ENCODE assay signal across 13 cellular contexts in the genomic region with DNA sequence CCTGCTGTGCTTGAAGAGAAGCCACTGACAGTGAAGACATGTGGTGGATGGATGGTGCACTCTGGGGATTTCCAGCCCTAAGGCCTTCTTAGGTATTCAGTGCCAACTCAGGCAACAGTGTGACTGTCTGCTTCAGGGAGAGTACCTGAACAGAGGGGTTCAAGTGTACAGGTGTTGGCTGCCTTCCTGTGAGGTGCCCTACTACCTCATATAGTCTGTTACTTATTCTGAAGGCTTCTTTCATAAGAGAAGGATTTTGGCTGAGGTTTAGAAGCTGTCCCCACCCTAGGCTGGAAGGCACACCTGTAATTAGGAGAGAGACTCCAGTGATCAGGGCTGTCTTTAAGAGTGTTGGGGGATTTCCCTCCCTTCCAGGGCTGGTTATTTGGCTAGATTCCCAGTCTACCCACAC. TPM values are rescaled to one million over a fixed set of nuclear protein-coding genes. Genes with fewer than 3 reads are reported as not detected.
DNase-seq lines count a peak whose midpoint lies in the region; ATAC-seq lines count a peak whose summit lies in the region.
"Had no signal": no experiment of that assay in that cellular context is flagged by ENCODE, and none has a peak within 500 bp of the region (broad histone marks: within the 10 kb centered on the region; RNA-seq: fewer than 3 reads in every experiment).

No MANE protein-coding gene starts in this region.

- H3K4me1 Mint-ChIP-seq in stimulated activated naive B cell treated with anti-CD40 and anti-IgM and Interleukin-4, amounts not matched to agents 10 μg/mL and 1 μg/mL and 100 μg/mL, for 72 hours = peaks cover 0 to 4% of the 10 kb centered on the region in 2 donors
- H3K4me1 Mint-ChIP-seq: immature natural killer cell had no signal

- H3K36me3 Mint-ChIP-seq in activated naive CD4-positive, alpha-beta T cell treated with anti-CD3 and anti-CD28 coated beads, Interleukin-2, amount 50 U/mL, for 72 hours = no peaks in the 10 kb centered on the region
- H3K36me3 Mint-ChIP-seq in stimulated activated naive B cell treated with anti-CD40 and anti-IgM and Interleukin-4, amounts not matched to agents 10 μg/mL and 1 μg/mL and 100 μg/mL, for 72 hours = peaks cover 3 to 5% of the 10 kb centered on the region in 2 donors
- H3K36me3 Mint-ChIP-seq: immature natural killer cell had no signal

- no peak overlapping the region for H3K4me3 ChIP-seq in aorta (ENCODE audit: low read length in 2 of 2)

- H3K4me1 ChIP-seq in aorta (ENCODE audit: control insufficient read depth in 1 of 2, insufficient read depth in 2 of 2, low read length in 2 of 2) = no peaks in the 10 kb centered on the region

- no peaks in the 10 kb centered on the region for H3K27me3 ChIP-seq in aorta (ENCODE audit: control insufficient read depth in 1 of 2, insufficient read depth in 2 of 2, low read length in 1 of 2)

- intact Hi-C loops in aorta (cut with DNase I) = no loop called here

- ATAC-seq in activated naive CD4-positive, alpha-beta T cell treated with anti-CD3 and anti-CD28 coated beads, Interleukin-2, amount 50 U/mL, for 72 hours = peak; percentile 91 to 96
- ATAC-seq in GM21619 (IDR thresholded peaks at IDR 0.05; ENCODE audit: unreplicated experiment) = peak; percentile 70
- peak; percentile 83 for ATAC-seq in HG03460 (IDR thresholded peaks at IDR 0.05; ENCODE audit: unreplicated experiment)
- peak; percentile 72 to 93 for ATAC-seq in stimulated activated naive B cell treated with anti-CD40 and anti-IgM and Interleukin-4, amounts not matched to agents 10 μg/mL and 1 μg/mL and 100 μg/mL, for 72 hours (replicated peaks)
- ATAC-seq in aorta (ENCODE audit: low FRiP score) = no peak

- no peaks in the 10 kb centered on the region for H3K9me3 ChIP-seq in aorta (ENCODE audit: control insufficient read depth, low read length)

- H3K4me3 Mint-ChIP-seq in stimulated activated naive B cell treated with anti-CD40 and anti-IgM and Interleukin-4, amounts not matched to agents 10 μg/mL and 1 μg/mL and 100 μg/mL, for 72 hours = no peak overlapping the region
- H3K4me3 Mint-ChIP-seq: immature natural killer cell, neural crest cell had no signal

- H3K36me3 ChIP-seq in aorta (ENCODE audit: control insufficient read depth in 1 of 2, insufficient read depth in 2 of 2, low read length in 1 of 2) = no peaks in the 10 kb centered on the region

- no peaks in the 10 kb centered on the region for H3K27me3 Mint-ChIP-seq in stimulated activated naive B cell treated with anti-CD40 and anti-IgM and Interleukin-4, amounts not matched to agents 10 μg/mL and 1 μg/mL and 100 μg/mL, for 72 hours

- H3K9me3 Mint-ChIP-seq in activated naive CD4-positive, alpha-beta T cell treated with anti-CD3 and anti-CD28 coated beads, Interleukin-2, amount 50 U/mL, for 72 hours = peaks cover 0 to 3% of the 10 kb centered on the region in 2 donors
- peaks cover 5 to 17% of the 10 kb centered on the region in 2 donors for H3K9me3 Mint-ChIP-seq in stimulated activated naive B cell treated with anti-CD40 and anti-IgM and Interleukin-4, amounts not matched to agents 10 μg/mL and 1 μg/mL and 100 μg/mL, for 72 hours

- no peak overlapping the region for H3K27ac ChIP-seq in aorta (ENCODE audit: low read depth in 1 of 2, low read length in 2 of 2)
- H3K27ac ChIP-seq: HL-60 had no signal

- no peak overlapping the region for H3K27ac Mint-ChIP-seq in activated naive CD4-positive, alpha-beta T cell treated with anti-CD3 and anti-CD28 coated beads, Interleukin-2, amount 50 U/mL, for 72 hours
- no peak overlapping the region for H3K27ac Mint-ChIP-seq in stimulated activated naive B cell treated with anti-CD40 and anti-IgM and Interleukin-4, amounts not matched to agents 10 μg/mL and 1 μg/mL and 100 μg/mL, for 72 hours
- H3K27ac Mint-ChIP-seq: immature natural killer cell had no signal

- no peak for DNase-seq in activated naive CD4-positive, alpha-beta T cell treated with anti-CD3 and anti-CD28 coated beads, Interleukin-2, amount 50 U/mL, for 72 hours (ENCODE audit: low spot score in 2 of 2)
- DNase-seq in activated naive CD4-positive, alpha-beta T cell treated with Interleukin-2 at 50 U/mL for 16 hours = no peak
- peak; percentile 2 for DNase-seq in stimulated activated naive B cell treated with anti-CD40 and anti-IgM and Interleukin-4, amounts not matched to agents 10 μg/mL and 1 μg/mL and 100 μg/mL, for 72 hours
- DNase-seq in aorta (no peak), NCI-H345 (lab: John Stamatoyannopoulos, UW) (no peak), NCI-H2227 treated with DMSO at 0.1 percent for 48 hours (lab: John Stamatoyannopoulos, UW) (no peak)
- DNase-seq: immature natural killer cell, NCI-H1436 treated with DMSO at 0.1 percent for 48 hours had no signal

RNA-seq across cellular contexts. Expression of gene FTHL17, which starts 1.8 kb away (rescaled TPM):
- not detected for total RNA-seq in activated naive CD4-positive, alpha-beta T cell treated with anti-CD3 and anti-CD28 coated beads, Interleukin-2, amount 50 U/mL, for 72 hours
- not detected for total RNA-seq in aorta
- polyA plus RNA-seq in aorta = not detected
- total RNA-seq: neural crest cell, subcutaneous adipose tissue had no signal
- polyA plus RNA-seq: immature natural killer cell had no signal
